Comparison of ENCODE assay signal across 1 cellular context in genomic region chr2:159797468-159798375, GRCh38.
TF ChIP-seq lines count a peak whose summit lies in the region.

Gene CD302, minus strand, starts transcription at chr2:159798208. Its CDS starts 10 bp downstream, at chr2:159798198.

TF ChIP-seq in K562, 482 proteins besides CTCF, POLR2A, EP300 and RAD21 (continued from another document):
- no peak for TF ChIP-seq E4F1 (CRISPR knock-in tag; IDR thresholded peaks at IDR 0.05; ENCODE audit: borderline replicate concordance)
- TF ChIP-seq ZBTB49 (CRISPR knock-in tag; IDR thresholded peaks at IDR 0.05; ENCODE audit: borderline replicate concordance) = no peak
- TF ChIP-seq ZNF140 (CRISPR knock-in tag; IDR thresholded peaks at IDR 0.05) = no peak
- TF ChIP-seq ZKSCAN1 (IDR thresholded peaks at IDR 0.05; ENCODE audit: low read depth, low read length) = no peak
- TF ChIP-seq HNRNPUL1 (IDR thresholded peaks at IDR 0.05; ENCODE audit: low read length) = no peak
- no peak for TF ChIP-seq BMI1 (IDR thresholded peaks at IDR 0.05; ENCODE audit: low read length)
- 0 out of 2 replicates have a peak, but pooled peaks have one; percentile 15 for TF ChIP-seq SAFB (IDR thresholded peaks at IDR 0.05; ENCODE audit: borderline replicate concordance, low read depth, low read length)
- TF ChIP-seq ZNF639 (CRISPR knock-in tag; conservative IDR thresholded peaks at IDR 0.05 in 1 of 2, IDR thresholded peaks at IDR 0.05 in 1 of 2) = 0 out of 4 replicates have a peak, but pooled peaks of 1 of the 2 experiments have one; percentile 10
- TF ChIP-seq ZNF830 (CRISPR knock-in tag; IDR thresholded peaks at IDR 0.05) = no peak
- 0 out of 2 replicates have a peak, but pooled peaks have one; percentile 18 for TF ChIP-seq ZBTB9 (CRISPR knock-in tag; IDR thresholded peaks at IDR 0.05)
- no peak for TF ChIP-seq DPF2 (IDR thresholded peaks at IDR 0.05)
- no peak for TF ChIP-seq XRCC4 (IDR thresholded peaks at IDR 0.05; ENCODE audit: extremely low read depth, insufficient read depth, insufficient read length)
- no peak for TF ChIP-seq POLR3G (IDR thresholded peaks at IDR 0.05; ENCODE audit: extremely low read depth, insufficient read length, insufficient replicate concordance)
- no peak for TF ChIP-seq KLF6 (CRISPR knock-in tag; IDR thresholded peaks at IDR 0.05; ENCODE audit: borderline replicate concordance)
- peak; percentile 84 for TF ChIP-seq CBX8 (IDR thresholded peaks at IDR 0.05; ENCODE audit: borderline replicate concordance, extremely low read depth, low read depth, low read length, poor library complexity, severe bottlenecking)
- TF ChIP-seq ELK3 (CRISPR knock-in tag; IDR thresholded peaks at IDR 0.05) = no peak
- TF ChIP-seq PHB (CRISPR knock-in tag; IDR thresholded peaks at IDR 0.05) = no peak
- TF ChIP-seq RBM14 (IDR thresholded peaks at IDR 0.05; ENCODE audit: borderline replicate concordance, insufficient read depth, low read depth, low read length) = 0 out of 2 replicates have a peak, but pooled peaks have one; percentile 44
- no peak for TF ChIP-seq TAF7 (tag; IDR thresholded peaks at IDR 0.05)
- no peak for TF ChIP-seq FUS (optimal IDR thresholded peaks at IDR 0.05; ENCODE audit: low read depth, low read length)
